ENCODE assay signal across 2 cellular contexts in genomic region chr20:14698605-14699373, GRCh38.
TF ChIP-seq lines count a peak whose summit lies in the region.

No MANE protein-coding gene starts in this region.

TF ChIP-seq in liver, 16 proteins besides CTCF, POLR2A, EP300 and RAD21 (continued from another document):
- TF ChIP-seq SP1 (IDR thresholded peaks at IDR 0.05), result peak; percentile 50

TF ChIP-seq in HepG2, 621 proteins besides CTCF, POLR2A, EP300 and RAD21 (continued from another document):
- no peak for TF ChIP-seq ARID5B (CRISPR knock-in tag; IDR thresholded peaks at IDR 0.05)
- TF ChIP-seq PHF5A (CRISPR knock-in tag; IDR thresholded peaks at IDR 0.05; ENCODE audit: low read depth, unreplicated experiment), result no peak
- no peak for TF ChIP-seq PAX8 (CRISPR knock-in tag; IDR thresholded peaks at IDR 0.05; ENCODE audit: borderline replicate concordance)
- TF ChIP-seq ZNF12 (CRISPR knock-in tag; IDR thresholded peaks at IDR 0.05), result no peak
- no peak for TF ChIP-seq REPIN1 (CRISPR knock-in tag; IDR thresholded peaks at IDR 0.05; ENCODE audit: borderline replicate concordance, low read depth)
- TF ChIP-seq RFX3 (CRISPR knock-in tag; IDR thresholded peaks at IDR 0.05), result no peak
- TF ChIP-seq ZNF317 (CRISPR knock-in tag; IDR thresholded peaks at IDR 0.05), result no peak
- TF ChIP-seq DR1 (CRISPR knock-in tag; IDR thresholded peaks at IDR 0.05), result no peak
